ENCODE assay signal across 19 cellular contexts in genomic region chr2:85095094-85095493, GRCh38. TPM values are rescaled to one million over a fixed set of nuclear protein-coding genes. Genes with fewer than 3 reads are reported as not detected.
DNase-seq lines count a peak whose midpoint lies in the region; ATAC-seq, FAIRE-seq and TF ChIP-seq lines count a peak whose summit lies in the region.
"Had no signal": no experiment of that assay in that cellular context is flagged by ENCODE, and none has a peak within 500 bp of the region (broad histone marks: within the 10 kb centered on the region; RNA-seq: fewer than 3 reads in every experiment).

No MANE protein-coding gene starts in this region.

- 46% methylated on average over 2 of the region's 2 CpGs for WGBS in HepG2 (ENCODE audit: low lambda C conversion rate)
- WGBS in right lobe of liver (ENCODE audit: insufficient coverage, low coverage, low lambda C conversion rate, missing lambda C conversion rate), result 60% methylated on average over 1 of the region's 2 CpGs

- TF ChIP-seq POLR2A in HepG2 (IDR thresholded peaks at IDR 0.05; ENCODE audit: insufficient read depth in 1 of 2, low read depth in 2 of 2, low read length in 2 of 2), result no peak
- no peak for TF ChIP-seq POLR2A in right lobe of liver (IDR thresholded peaks at IDR 0.05)

- FAIRE-seq in HepG2 (lab: Jason Lieb, UNC), result no peak
- FAIRE-seq: H1 had no signal

- BruUV-seq in HepG2 (replicated peaks; lab: Mats Ljungman, UMichigan), result no TSS peak

- in situ Hi-C loops in HepG2 (cut with HindIII; ENCODE audit: extremely low pct_ligation_motif_present, low pct_unique_long_range_greater_than_20kb), result no loop called here

- H3K4me3 ChIP-seq in HepG2 (replicated peaks in 1 of 3; ENCODE audit: insufficient read depth in 1 of 3, low read depth in 2 of 3, low read length in 3 of 3) (no peak overlapping the region), right lobe of liver (no peak overlapping the region), fibroblast of pulmonary artery (replicated peaks; ENCODE audit: low read depth, low read length) (no peak overlapping the region), dorsolateral prefrontal cortex (no peak overlapping the region)

- H2AFZ ChIP-seq in HepG2 (ENCODE audit: low read length), result no peak overlapping the region

- no peaks in the 10 kb centered on the region for H3K79me2 ChIP-seq in HepG2 (ENCODE audit: insufficient read depth, low read length)

- TF ChIP-seq CTCF in HepG2 (CRISPR knock-in tag; IDR thresholded peaks at IDR 0.05), result no peak
- TF ChIP-seq CTCF in right lobe of liver (IDR thresholded peaks at IDR 0.05), result no peak
- no peak for TF ChIP-seq CTCF in fibroblast of pulmonary artery (IDR thresholded peaks at IDR 0.05; ENCODE audit: low read length, missing control alignments)
- TF ChIP-seq CTCF in dorsolateral prefrontal cortex (IDR thresholded peaks at IDR 0.05 in 54 of 56, conservative IDR thresholded peaks at IDR 0.05 in 2 of 56; ENCODE audit: low read depth in 1 of 56, partially characterized antibody in 56 of 56), result no peak

- POLR2A ChIA-PET in HepG2 (lab: Yijun Ruan, JAX), result no interaction called here

- no peaks in the 10 kb centered on the region for H3K4me1 Mint-ChIP-seq in immature natural killer cell
- H3K4me1 Mint-ChIP-seq: CD4-positive, CD25-positive, alpha-beta regulatory T cell; T-cell had no signal

- no peak overlapping the region for H3K4me3 Mint-ChIP-seq in immature natural killer cell
- H3K4me3 Mint-ChIP-seq: CD4-positive, CD25-positive, alpha-beta regulatory T cell; T-cell had no signal

- H3K9me3 Mint-ChIP-seq in immature natural killer cell, result no peaks in the 10 kb centered on the region
- H3K9me3 Mint-ChIP-seq: T-cell had no signal

- no peak overlapping the region for H3K27ac Mint-ChIP-seq in immature natural killer cell
- H3K27ac Mint-ChIP-seq: CD4-positive, CD25-positive, alpha-beta regulatory T cell; T-cell had no signal

- no peak overlapping the region for H3K27ac ChIP-seq in HepG2 (ENCODE audit: extremely low read length, insufficient read depth, low read length)
- H3K27ac ChIP-seq in right lobe of liver, result no peak overlapping the region
- H3K27ac ChIP-seq in dorsolateral prefrontal cortex, result no peak overlapping the region

- no peaks in the 10 kb centered on the region for H4K20me1 ChIP-seq in HepG2 (ENCODE audit: insufficient read depth, low read length)

- H3K4me2 ChIP-seq in HepG2 (ENCODE audit: low read depth, low read length), result no peak overlapping the region

- no peak overlapping the region for H3K9ac ChIP-seq in HepG2 (ENCODE audit: insufficient read depth, low read depth, low read length)

- DNase-seq in HepG2 (ENCODE audit: low spot score) (no peak), right lobe of liver (no peak), RPMI7951 (ENCODE audit: low read depth) (peak; percentile 33), fibroblast of pulmonary artery (ENCODE audit: low read depth) (peak; percentile 66), GM19238 (ENCODE audit: insufficient read length, low spot score) (no peak), immature natural killer cell (no peak), dorsolateral prefrontal cortex (no peak), AML-193 (lab: John Stamatoyannopoulos, UW) (no peak)
- DNase-seq: 8988T; CD4-positive, CD25-positive, alpha-beta regulatory T cell; DMS79; GF-D8; NCI-H1417 treated with DMSO at 0.1 percent for 48 hours; NCI-H2029; NCI-H2171 treated with DMSO at 0.1 percent for 48 hours; NCI-H510A treated with DMSO at 0.1 percent for 48 hours; RPMI8226; T-cell had no signal

- peaks cover 2 to 9% of the 10 kb centered on the region in 2 experiments; a peak in 1 of 5 replicates for H3K27me3 ChIP-seq in HepG2 (ENCODE audit: control insufficient read depth in 1 of 2, insufficient read depth in 2 of 2, low read length in 2 of 2)
- no peaks in the 10 kb centered on the region for H3K27me3 ChIP-seq in right lobe of liver
- peaks cover 0 to 3% (median 0%) of the 10 kb centered on the region in 45 donors for H3K27me3 ChIP-seq in dorsolateral prefrontal cortex

- H3K36me3 ChIP-seq in HepG2 (replicated peaks in 1 of 2; ENCODE audit: control insufficient read depth in 1 of 2, insufficient read depth in 2 of 2, low read length in 2 of 2), result no peaks in the 10 kb centered on the region
- no peaks in the 10 kb centered on the region for H3K36me3 ChIP-seq in right lobe of liver

- H3K4me1 ChIP-seq in HepG2 (ENCODE audit: insufficient read depth, low read length) (no peaks in the 10 kb centered on the region), right lobe of liver (no peaks in the 10 kb centered on the region)

- TF ChIP-seq RAD21 in HepG2 (CRISPR knock-in tag; IDR thresholded peaks at IDR 0.05), result no peak

- peaks cover 4 to 11% (median 5%) of the 10 kb centered on the region in 3 donors for H3K27me3 Mint-ChIP-seq in immature natural killer cell (ENCODE audit: low read depth in 3 of 3)

- intact Hi-C loops in HepG2 (cut with micrococcal nuclease; ENCODE audit: unreplicated experiment), result no loop called here
- intact Hi-C loops in right lobe of liver (cut with DNase I), result no loop called here
- intact Hi-C loops in dorsolateral prefrontal cortex (cut with DNase I), result no loop called here

- CTCF ChIA-PET in HepG2 (lab: Yijun Ruan, JAX; ENCODE audit: low intra/inter-chr PET ratio, low total read pairs), result no interaction called here

- ATAC-seq in HepG2 (no peak), right lobe of liver (no peak)
- ATAC-seq: T-cell had no signal

- no peaks in the 10 kb centered on the region for H3K9me3 ChIP-seq in HepG2 (ENCODE audit: low read length)
- H3K9me3 ChIP-seq in right lobe of liver, result no peaks in the 10 kb centered on the region

- TF ChIP-seq EP300 in HepG2 (IDR thresholded peaks at IDR 0.05; ENCODE audit: low read depth in 2 of 2, low read length in 2 of 2) (no peak), HepG2 (CRISPR knock-in tag; IDR thresholded peaks at IDR 0.05; ENCODE audit: borderline replicate concordance) (no peak)

- H3K36me3 Mint-ChIP-seq in immature natural killer cell, result no peaks in the 10 kb centered on the region
- H3K36me3 Mint-ChIP-seq: CD4-positive, CD25-positive, alpha-beta regulatory T cell; T-cell had no signal

TF ChIP-seq in HepG2, 621 proteins besides CTCF, POLR2A, EP300 and RAD21:
- TF ChIP-seq ZNF770 (CRISPR knock-in tag; IDR thresholded peaks at IDR 0.05) (peak; percentile 38; the same call in 1 of the 2 replicates), ZNF143 (CRISPR knock-in tag; IDR thresholded peaks at IDR 0.05) (no peak), HOXA7 (CRISPR knock-in tag; IDR thresholded peaks at IDR 0.05) (no peak)

RNA-seq across cellular contexts. Expression of gene TCF7L1, which starts 38.1 kb away (rescaled TPM):
- total RNA-seq in HepG2 (2016; rRNA removed; fragmentation: Illumina TruSeq; extraction: Trizol) (0.04 and 0.08 TPM in 2 replicates), right lobe of liver (1 to 10 TPM; 1.2 to 8.8 (median 3.7) TPM), dorsolateral prefrontal cortex (10 to 100 TPM in 3 of 120 experiments, 1 to 10 TPM in 117; 2.1 to 12.7 (median 4.4) TPM)
- total RNA-seq in HepG2 (2016; cell fraction: cytosol; rRNA removed; fragmentation: Illumina TruSeq; extraction: Trizol; ENCODE audit: low read depth), result not detected in 2 replicates
- total RNA-seq in HepG2 (2016; cell fraction: insoluble cytoplasmic fraction; rRNA removed; fragmentation: Illumina TruSeq; extraction: Trizol), result 0.04 and 0.07 TPM in 2 replicates
- 0.06 and 0.07 TPM in 2 replicates for total RNA-seq in HepG2 (2016; cell fraction: membrane; rRNA removed; fragmentation: Illumina TruSeq; extraction: Trizol)
- not detected in 2 replicates for total RNA-seq in HepG2 (2016; cell fraction: nucleus; rRNA removed; fragmentation: Illumina TruSeq; extraction: Trizol)
- polyA plus RNA-seq in HepG2 (2011; rRNA removed) (0.15 and 0.24 TPM in 2 replicates), immature natural killer cell (under 1 TPM in 1 of 3 donors, not detected in 2; 0.12 TPM)
- polyA plus RNA-seq in HepG2 (2011; cell fraction: cytosol; rRNA removed), result 0.09 and 0.12 TPM in 2 replicates
- 0.90 and 1.0 TPM in 2 replicates for polyA plus RNA-seq in HepG2 (2011; cell fraction: nucleus; rRNA removed)
- 2.6 and 2.7 TPM in 2 replicates for polyA plus RNA-seq in HepG2 (2012)
- polyA plus RNA-seq in HepG2 (2016; cell fraction: cytosol; fragmentation: Illumina TruSeq; extraction: Trizol; ENCODE audit: low read depth), result 0.12 and 0.14 TPM in 2 replicates
- 0.46 and 0.48 TPM in 2 replicates for polyA plus RNA-seq in HepG2 (2016; cell fraction: insoluble cytoplasmic fraction; fragmentation: Illumina TruSeq; extraction: Trizol; ENCODE audit: low read depth)
- polyA plus RNA-seq in HepG2 (2016; cell fraction: membrane; fragmentation: Illumina TruSeq; extraction: Trizol; ENCODE audit: low read depth), result 0.37 and 0.49 TPM in 2 replicates
- 0.55 and 0.99 TPM in 2 replicates for polyA plus RNA-seq in HepG2 (2016; cell fraction: nucleus; fragmentation: Illumina TruSeq; extraction: Trizol; ENCODE audit: insufficient read depth, low read depth)
- polyA minus RNA-seq in HepG2 (2011; rRNA and poly(A)+ RNA removed; ENCODE audit: low replicate concordance), result 0.05 and 0.28 TPM in 2 replicates
- not detected in 2 replicates for polyA minus RNA-seq in HepG2 (2011; cell fraction: cytosol; rRNA and poly(A)+ RNA removed)
- 0.13 and 0.25 TPM in 2 replicates for polyA minus RNA-seq in HepG2 (2011; cell fraction: nucleus; rRNA and poly(A)+ RNA removed)
- 0.39 TPM in 1 of 2 replicates, not detected in the other for total RNA-seq in RPMI7951 (2014; rRNA removed; shearing (Covaris generic))
- total RNA-seq: CD4-positive, CD25-positive, alpha-beta regulatory T cell had no signal

Comparison
In these comparisons a context has a peak if more than half of its experiments do, and no peak if none do; other contexts are left out.
1. DNase-seq: peak in RPMI7951 (single experiment) and fibroblast of pulmonary artery (single experiment); none in HepG2 (single experiment), right lobe of liver (0 of 3), GM19238 (single experiment), immature natural killer cell (0 of 3), dorsolateral prefrontal cortex (0 of 10) and AML-193 (0 of 2).